1 cellular context compared by ENCODE assay signal in the genomic region with DNA sequence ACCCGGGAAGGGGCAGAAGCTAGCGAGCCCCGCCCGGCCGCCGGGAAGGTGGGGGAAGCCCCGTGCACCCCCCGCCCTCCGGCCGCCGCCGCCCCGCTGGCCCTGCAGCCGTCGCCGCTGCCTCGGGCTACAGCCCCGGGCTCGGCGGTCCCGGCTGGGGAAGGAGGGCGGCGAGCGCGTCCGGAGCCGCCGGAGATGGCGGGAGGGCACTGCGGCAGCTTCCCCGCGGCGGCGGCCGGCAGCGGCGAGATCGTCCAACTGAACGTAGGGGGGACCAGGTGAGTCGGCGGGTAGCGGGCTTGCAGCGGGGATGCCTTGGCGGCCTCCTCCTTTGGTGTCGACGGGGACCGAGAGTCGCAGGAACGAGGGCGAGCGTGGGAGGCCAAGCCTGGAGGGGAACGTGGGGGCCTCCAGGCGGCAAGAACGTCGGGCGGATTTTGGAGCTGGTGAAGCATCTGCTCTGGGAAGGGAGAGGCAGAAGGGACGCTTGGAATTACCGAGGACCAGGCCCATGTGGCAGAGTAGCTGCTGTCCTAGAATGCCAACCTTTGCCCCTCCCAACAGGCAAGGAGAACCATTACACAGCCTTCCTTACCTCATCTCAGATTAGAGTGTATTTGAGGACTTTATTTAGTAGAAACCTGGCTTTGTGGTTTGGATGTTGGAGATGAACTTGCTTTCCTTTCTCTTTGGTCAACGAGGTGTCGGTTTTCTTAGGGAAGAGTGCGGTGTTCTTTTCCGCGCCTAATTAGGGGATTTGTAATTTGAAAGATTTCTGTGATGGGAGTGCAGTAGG.
TF ChIP-seq lines count a peak whose summit lies in the region.

No MANE protein-coding gene starts in this region.

TF ChIP-seq in K562, 482 proteins besides CTCF, POLR2A, EP300 and RAD21 (continued from another document and continues in another):
- TF ChIP-seq, protein P1, sequence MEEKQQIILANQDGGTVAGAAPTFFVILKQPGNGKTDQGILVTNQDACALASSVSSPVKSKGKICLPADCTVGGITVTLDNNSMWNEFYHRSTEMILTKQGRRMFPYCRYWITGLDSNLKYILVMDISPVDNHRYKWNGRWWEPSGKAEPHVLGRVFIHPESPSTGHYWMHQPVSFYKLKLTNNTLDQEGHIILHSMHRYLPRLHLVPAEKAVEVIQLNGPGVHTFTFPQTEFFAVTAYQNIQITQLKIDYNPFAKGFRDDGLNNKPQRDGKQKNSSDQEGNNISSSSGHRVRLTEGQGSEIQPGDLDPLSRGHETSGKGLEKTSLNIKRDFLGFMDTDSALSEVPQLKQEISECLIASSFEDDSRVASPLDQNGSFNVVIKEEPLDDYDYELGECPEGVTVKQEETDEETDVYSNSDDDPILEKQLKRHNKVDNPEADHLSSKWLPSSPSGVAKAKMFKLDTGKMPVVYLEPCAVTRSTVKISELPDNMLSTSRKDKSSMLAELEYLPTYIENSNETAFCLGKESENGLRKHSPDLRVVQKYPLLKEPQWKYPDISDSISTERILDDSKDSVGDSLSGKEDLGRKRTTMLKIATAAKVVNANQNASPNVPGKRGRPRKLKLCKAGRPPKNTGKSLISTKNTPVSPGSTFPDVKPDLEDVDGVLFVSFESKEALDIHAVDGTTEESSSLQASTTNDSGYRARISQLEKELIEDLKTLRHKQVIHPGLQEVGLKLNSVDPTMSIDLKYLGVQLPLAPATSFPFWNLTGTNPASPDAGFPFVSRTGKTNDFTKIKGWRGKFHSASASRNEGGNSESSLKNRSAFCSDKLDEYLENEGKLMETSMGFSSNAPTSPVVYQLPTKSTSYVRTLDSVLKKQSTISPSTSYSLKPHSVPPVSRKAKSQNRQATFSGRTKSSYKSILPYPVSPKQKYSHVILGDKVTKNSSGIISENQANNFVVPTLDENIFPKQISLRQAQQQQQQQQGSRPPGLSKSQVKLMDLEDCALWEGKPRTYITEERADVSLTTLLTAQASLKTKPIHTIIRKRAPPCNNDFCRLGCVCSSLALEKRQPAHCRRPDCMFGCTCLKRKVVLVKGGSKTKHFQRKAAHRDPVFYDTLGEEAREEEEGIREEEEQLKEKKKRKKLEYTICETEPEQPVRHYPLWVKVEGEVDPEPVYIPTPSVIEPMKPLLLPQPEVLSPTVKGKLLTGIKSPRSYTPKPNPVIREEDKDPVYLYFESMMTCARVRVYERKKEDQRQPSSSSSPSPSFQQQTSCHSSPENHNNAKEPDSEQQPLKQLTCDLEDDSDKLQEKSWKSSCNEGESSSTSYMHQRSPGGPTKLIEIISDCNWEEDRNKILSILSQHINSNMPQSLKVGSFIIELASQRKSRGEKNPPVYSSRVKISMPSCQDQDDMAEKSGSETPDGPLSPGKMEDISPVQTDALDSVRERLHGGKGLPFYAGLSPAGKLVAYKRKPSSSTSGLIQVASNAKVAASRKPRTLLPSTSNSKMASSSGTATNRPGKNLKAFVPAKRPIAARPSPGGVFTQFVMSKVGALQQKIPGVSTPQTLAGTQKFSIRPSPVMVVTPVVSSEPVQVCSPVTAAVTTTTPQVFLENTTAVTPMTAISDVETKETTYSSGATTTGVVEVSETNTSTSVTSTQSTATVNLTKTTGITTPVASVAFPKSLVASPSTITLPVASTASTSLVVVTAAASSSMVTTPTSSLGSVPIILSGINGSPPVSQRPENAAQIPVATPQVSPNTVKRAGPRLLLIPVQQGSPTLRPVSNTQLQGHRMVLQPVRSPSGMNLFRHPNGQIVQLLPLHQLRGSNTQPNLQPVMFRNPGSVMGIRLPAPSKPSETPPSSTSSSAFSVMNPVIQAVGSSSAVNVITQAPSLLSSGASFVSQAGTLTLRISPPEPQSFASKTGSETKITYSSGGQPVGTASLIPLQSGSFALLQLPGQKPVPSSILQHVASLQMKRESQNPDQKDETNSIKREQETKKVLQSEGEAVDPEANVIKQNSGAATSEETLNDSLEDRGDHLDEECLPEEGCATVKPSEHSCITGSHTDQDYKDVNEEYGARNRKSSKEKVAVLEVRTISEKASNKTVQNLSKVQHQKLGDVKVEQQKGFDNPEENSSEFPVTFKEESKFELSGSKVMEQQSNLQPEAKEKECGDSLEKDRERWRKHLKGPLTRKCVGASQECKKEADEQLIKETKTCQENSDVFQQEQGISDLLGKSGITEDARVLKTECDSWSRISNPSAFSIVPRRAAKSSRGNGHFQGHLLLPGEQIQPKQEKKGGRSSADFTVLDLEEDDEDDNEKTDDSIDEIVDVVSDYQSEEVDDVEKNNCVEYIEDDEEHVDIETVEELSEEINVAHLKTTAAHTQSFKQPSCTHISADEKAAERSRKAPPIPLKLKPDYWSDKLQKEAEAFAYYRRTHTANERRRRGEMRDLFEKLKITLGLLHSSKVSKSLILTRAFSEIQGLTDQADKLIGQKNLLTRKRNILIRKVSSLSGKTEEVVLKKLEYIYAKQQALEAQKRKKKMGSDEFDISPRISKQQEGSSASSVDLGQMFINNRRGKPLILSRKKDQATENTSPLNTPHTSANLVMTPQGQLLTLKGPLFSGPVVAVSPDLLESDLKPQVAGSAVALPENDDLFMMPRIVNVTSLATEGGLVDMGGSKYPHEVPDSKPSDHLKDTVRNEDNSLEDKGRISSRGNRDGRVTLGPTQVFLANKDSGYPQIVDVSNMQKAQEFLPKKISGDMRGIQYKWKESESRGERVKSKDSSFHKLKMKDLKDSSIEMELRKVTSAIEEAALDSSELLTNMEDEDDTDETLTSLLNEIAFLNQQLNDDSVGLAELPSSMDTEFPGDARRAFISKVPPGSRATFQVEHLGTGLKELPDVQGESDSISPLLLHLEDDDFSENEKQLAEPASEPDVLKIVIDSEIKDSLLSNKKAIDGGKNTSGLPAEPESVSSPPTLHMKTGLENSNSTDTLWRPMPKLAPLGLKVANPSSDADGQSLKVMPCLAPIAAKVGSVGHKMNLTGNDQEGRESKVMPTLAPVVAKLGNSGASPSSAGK (IDR thresholded peaks at IDR 0.05), result peak; percentile 39; the same call in 1 of the 2 replicates
- no peak for TF ChIP-seq GATAD2A (IDR thresholded peaks at IDR 0.05)
- TF ChIP-seq LARP7 (IDR thresholded peaks at IDR 0.05), result no peak
- no peak for TF ChIP-seq KDM2B (CRISPR knock-in tag; IDR thresholded peaks at IDR 0.05)
- no peak for TF ChIP-seq NUFIP1 (IDR thresholded peaks at IDR 0.05; ENCODE audit: partially characterized antibody)
- TF ChIP-seq HNRNPH1 (optimal IDR thresholded peaks at IDR 0.05; ENCODE audit: low read depth, low read length), result no peak
- no peak for TF ChIP-seq DDX20 (tag; IDR thresholded peaks at IDR 0.05; ENCODE audit: low read depth)
- no peak for TF ChIP-seq ZNF12 (CRISPR knock-in tag; IDR thresholded peaks at IDR 0.05)
- peak; percentile 95 for TF ChIP-seq RBBP5 (IDR thresholded peaks at IDR 0.05; ENCODE audit: borderline replicate concordance, insufficient read depth, low read length, poor library complexity, severe bottlenecking)
- TF ChIP-seq, protein P2, sequence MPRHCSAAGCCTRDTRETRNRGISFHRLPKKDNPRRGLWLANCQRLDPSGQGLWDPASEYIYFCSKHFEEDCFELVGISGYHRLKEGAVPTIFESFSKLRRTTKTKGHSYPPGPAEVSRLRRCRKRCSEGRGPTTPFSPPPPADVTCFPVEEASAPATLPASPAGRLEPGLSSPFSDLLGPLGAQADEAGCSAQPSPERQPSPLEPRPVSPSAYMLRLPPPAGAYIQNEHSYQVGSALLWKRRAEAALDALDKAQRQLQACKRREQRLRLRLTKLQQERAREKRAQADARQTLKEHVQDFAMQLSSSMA (CRISPR knock-in tag; IDR thresholded peaks at IDR 0.05), result no peak
- TF ChIP-seq, protein P3, sequence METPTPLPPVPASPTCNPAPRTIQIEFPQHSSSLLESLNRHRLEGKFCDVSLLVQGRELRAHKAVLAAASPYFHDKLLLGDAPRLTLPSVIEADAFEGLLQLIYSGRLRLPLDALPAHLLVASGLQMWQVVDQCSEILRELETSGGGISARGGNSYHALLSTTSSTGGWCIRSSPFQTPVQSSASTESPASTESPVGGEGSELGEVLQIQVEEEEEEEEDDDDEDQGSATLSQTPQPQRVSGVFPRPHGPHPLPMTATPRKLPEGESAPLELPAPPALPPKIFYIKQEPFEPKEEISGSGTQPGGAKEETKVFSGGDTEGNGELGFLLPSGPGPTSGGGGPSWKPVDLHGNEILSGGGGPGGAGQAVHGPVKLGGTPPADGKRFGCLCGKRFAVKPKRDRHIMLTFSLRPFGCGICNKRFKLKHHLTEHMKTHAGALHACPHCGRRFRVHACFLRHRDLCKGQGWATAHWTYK (CRISPR knock-in tag; IDR thresholded peaks at IDR 0.05), result no peak
- no peak for TF ChIP-seq ZNF785 (CRISPR knock-in tag; IDR thresholded peaks at IDR 0.05)
- TF ChIP-seq SIN3A (IDR thresholded peaks at IDR 0.05; ENCODE audit: borderline replicate concordance in 2 of 2, control insufficient read depth in 1 of 2, low read depth in 2 of 2, low read length in 2 of 2), result peak in 1 of 2 experiments; percentile 28; a peak in 1 of 4 replicates
- TF ChIP-seq CBX3 (IDR thresholded peaks at IDR 0.05; ENCODE audit: borderline replicate concordance in 1 of 2, low read length in 2 of 2), result no peak
- peak; percentile 53 for TF ChIP-seq SMARCB1 (IDR thresholded peaks at IDR 0.05; ENCODE audit: insufficient read length, low read depth)
- no peak for TF ChIP-seq ZNF24 (IDR thresholded peaks at IDR 0.05)
- no peak for TF ChIP-seq PURB (CRISPR knock-in tag; IDR thresholded peaks at IDR 0.05; ENCODE audit: low read depth)
- no peak for TF ChIP-seq ZNF75A (CRISPR knock-in tag; IDR thresholded peaks at IDR 0.05)
- TF ChIP-seq TFAM (CRISPR knock-in tag; conservative IDR thresholded peaks at IDR 0.05), result no peak
- TF ChIP-seq, protein P4, sequence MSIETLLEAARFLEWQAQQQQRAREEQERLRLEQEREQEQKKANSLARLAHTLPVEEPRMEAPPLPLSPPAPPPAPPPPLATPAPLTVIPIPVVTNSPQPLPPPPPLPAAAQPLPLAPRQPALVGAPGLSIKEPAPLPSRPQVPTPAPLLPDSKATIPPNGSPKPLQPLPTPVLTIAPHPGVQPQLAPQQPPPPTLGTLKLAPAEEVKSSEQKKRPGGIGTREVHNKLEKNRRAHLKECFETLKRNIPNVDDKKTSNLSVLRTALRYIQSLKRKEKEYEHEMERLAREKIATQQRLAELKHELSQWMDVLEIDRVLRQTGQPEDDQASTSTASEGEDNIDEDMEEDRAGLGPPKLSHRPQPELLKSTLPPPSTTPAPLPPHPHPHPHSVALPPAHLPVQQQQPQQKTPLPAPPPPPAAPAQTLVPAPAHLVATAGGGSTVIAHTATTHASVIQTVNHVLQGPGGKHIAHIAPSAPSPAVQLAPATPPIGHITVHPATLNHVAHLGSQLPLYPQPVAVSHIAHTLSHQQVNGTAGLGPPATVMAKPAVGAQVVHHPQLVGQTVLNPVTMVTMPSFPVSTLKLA (conservative IDR thresholded peaks at IDR 0.05), result peak in 1 of 2 experiments; percentile 10; a peak in 1 of 4 replicates
- TF ChIP-seq, protein P5, sequence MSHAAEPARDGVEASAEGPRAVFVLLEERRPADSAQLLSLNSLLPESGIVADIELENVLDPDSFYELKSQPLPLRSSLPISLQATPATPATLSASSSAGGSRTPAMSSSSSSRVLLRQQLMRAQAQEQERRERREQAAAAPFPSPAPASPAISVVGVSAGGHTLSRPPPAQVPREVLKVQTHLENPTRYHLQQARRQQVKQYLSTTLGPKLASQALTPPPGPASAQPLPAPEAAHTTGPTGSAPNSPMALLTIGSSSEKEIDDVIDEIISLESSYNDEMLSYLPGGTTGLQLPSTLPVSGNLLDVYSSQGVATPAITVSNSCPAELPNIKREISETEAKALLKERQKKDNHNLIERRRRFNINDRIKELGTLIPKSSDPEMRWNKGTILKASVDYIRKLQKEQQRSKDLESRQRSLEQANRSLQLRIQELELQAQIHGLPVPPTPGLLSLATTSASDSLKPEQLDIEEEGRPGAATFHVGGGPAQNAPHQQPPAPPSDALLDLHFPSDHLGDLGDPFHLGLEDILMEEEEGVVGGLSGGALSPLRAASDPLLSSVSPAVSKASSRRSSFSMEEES (CRISPR knock-in tag; IDR thresholded peaks at IDR 0.05), result no peak
- TF ChIP-seq FOS (IDR thresholded peaks at IDR 0.05; ENCODE audit: extremely low read depth, insufficient read length), result no peak
- TF ChIP-seq NFE2L1 (tag; IDR thresholded peaks at IDR 0.05; ENCODE audit: borderline replicate concordance, low read depth), result no peak
- no peak for TF ChIP-seq MTA3 (IDR thresholded peaks at IDR 0.05; ENCODE audit: borderline replicate concordance)
- TF ChIP-seq CBFA2T2 (conservative IDR thresholded peaks at IDR 0.05), result no peak
- TF ChIP-seq, protein P6, sequence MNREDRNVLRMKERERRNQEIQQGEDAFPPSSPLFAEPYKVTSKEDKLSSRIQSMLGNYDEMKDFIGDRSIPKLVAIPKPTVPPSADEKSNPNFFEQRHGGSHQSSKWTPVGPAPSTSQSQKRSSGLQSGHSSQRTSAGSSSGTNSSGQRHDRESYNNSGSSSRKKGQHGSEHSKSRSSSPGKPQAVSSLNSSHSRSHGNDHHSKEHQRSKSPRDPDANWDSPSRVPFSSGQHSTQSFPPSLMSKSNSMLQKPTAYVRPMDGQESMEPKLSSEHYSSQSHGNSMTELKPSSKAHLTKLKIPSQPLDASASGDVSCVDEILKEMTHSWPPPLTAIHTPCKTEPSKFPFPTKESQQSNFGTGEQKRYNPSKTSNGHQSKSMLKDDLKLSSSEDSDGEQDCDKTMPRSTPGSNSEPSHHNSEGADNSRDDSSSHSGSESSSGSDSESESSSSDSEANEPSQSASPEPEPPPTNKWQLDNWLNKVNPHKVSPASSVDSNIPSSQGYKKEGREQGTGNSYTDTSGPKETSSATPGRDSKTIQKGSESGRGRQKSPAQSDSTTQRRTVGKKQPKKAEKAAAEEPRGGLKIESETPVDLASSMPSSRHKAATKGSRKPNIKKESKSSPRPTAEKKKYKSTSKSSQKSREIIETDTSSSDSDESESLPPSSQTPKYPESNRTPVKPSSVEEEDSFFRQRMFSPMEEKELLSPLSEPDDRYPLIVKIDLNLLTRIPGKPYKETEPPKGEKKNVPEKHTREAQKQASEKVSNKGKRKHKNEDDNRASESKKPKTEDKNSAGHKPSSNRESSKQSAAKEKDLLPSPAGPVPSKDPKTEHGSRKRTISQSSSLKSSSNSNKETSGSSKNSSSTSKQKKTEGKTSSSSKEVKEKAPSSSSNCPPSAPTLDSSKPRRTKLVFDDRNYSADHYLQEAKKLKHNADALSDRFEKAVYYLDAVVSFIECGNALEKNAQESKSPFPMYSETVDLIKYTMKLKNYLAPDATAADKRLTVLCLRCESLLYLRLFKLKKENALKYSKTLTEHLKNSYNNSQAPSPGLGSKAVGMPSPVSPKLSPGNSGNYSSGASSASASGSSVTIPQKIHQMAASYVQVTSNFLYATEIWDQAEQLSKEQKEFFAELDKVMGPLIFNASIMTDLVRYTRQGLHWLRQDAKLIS (CRISPR knock-in tag; IDR thresholded peaks at IDR 0.05), result 0 out of 2 replicates have a peak, but pooled peaks have one; percentile 67
